18 cellular contexts compared by ENCODE assay signal in the genomic region with DNA sequence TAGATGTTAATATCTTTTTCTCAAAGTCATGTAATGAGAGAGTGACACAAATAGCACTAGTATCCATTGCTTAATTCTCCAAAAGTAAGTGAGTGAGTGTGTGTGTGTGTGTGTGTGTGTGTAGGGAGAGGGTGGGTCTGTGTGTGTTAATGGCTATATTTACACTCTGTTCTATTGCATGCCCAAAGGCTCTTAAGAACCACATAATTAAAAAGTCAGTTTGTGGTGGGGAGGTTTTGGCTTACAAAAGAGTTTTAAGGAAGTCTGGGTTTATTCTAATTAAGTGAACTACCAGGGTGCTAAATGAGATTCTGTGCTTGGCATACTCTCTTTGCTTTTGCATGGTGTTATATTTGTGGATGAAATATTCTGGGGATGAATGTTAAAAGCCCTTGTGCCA.
DNase-seq lines count a peak whose midpoint lies in the region; TF ChIP-seq lines count a peak whose summit lies in the region.
"Had no signal": no experiment of that assay in that cellular context is flagged by ENCODE, and none has a peak within 500 bp of the region (broad histone marks: within the 10 kb centered on the region; RNA-seq: fewer than 3 reads in every experiment).

No MANE protein-coding gene starts in this region.

- peaks cover 7% of the 10 kb centered on the region for H3K36me3 Mint-ChIP-seq in mesothelial cell of epicardium
- H3K36me3 Mint-ChIP-seq: stimulated activated effector memory CD8-positive, alpha-beta T cell treated with anti-CD3 and anti-CD28 coated beads, Interleukin-12 subunit alpha, Interleukin-12 subunit beta, amount 100 ng/mL, for 72 hours had no signal

- H3K4me3 Mint-ChIP-seq in mesothelial cell of epicardium: no peak overlapping the region
- H3K4me3 Mint-ChIP-seq: activated CD4-positive, alpha-beta memory T cell treated with anti-CD3 and anti-CD28 coated beads, Interleukin-2, amount 10 ng/mL, durations not matched to agents 7 days and 5 days; stimulated activated effector memory CD8-positive, alpha-beta T cell treated with anti-CD3 and anti-CD28 coated beads, Interleukin-12 subunit alpha, Interleukin-12 subunit beta, amount 100 ng/mL, for 72 hours had no signal

- no peaks in the 10 kb centered on the region for H3K27me3 Mint-ChIP-seq in mesothelial cell of epicardium (ENCODE audit: low read depth)
- H3K27me3 Mint-ChIP-seq: activated CD4-positive, alpha-beta memory T cell treated with anti-CD3 and anti-CD28 coated beads, Interleukin-2, amount 10 ng/mL, durations not matched to agents 7 days and 5 days had no signal

- H3K27ac Mint-ChIP-seq in mesothelial cell of epicardium: no peak overlapping the region
- H3K27ac Mint-ChIP-seq: activated CD4-positive, alpha-beta memory T cell treated with anti-CD3 and anti-CD28 coated beads, Interleukin-2, amount 10 ng/mL, durations not matched to agents 7 days and 5 days; stimulated activated effector memory CD8-positive, alpha-beta T cell treated with anti-CD3 and anti-CD28 coated beads, Interleukin-12 subunit alpha, Interleukin-12 subunit beta, amount 100 ng/mL, for 72 hours had no signal

- DNase-seq in AML-193 (lab: John Stamatoyannopoulos, UW): peak; percentile 90 to 96
- DNase-seq in Kasumi-1 (lab: John Stamatoyannopoulos, UW): peak; percentile 73 to 79
- peak; percentile 73 for DNase-seq in NCI-H2107 (lab: John Stamatoyannopoulos, UW)
- DNase-seq in SIG-M5 (lab: John Stamatoyannopoulos, UW): peak; percentile 79
- DNase-seq in mesothelial cell of epicardium (ENCODE audit: low spot score in 2 of 2, unreplicated experiment in 2 of 2): no peak
- no peak for DNase-seq in NCI-H2171 (lab: John Stamatoyannopoulos, UW)
- no peak for DNase-seq in retina
- DNase-seq in HT-29 (ENCODE audit: low spot score): no peak
- DNase-seq: ACHN; activated CD4-positive, alpha-beta memory T cell treated with anti-CD3 and anti-CD28 coated beads, Interleukin-2, amount 10 ng/mL, durations not matched to agents 7 days and 5 days; activated gamma-delta T cell treated with Interleukin-2 at 50 U/mL for 16 hours; C1 segment of cervical spinal cord; effector memory CD4-positive, alpha-beta T cell; foreskin melanocyte; left ventricle myocardium superior; NCI-H226; SW 1271 had no signal

- H3K9me3 Mint-ChIP-seq in mesothelial cell of epicardium: peaks cover 13% of the 10 kb centered on the region

- peaks cover 4% of the 10 kb centered on the region for H3K4me1 Mint-ChIP-seq in mesothelial cell of epicardium
- H3K4me1 Mint-ChIP-seq: activated CD4-positive, alpha-beta memory T cell treated with anti-CD3 and anti-CD28 coated beads, Interleukin-2, amount 10 ng/mL, durations not matched to agents 7 days and 5 days; stimulated activated effector memory CD8-positive, alpha-beta T cell treated with anti-CD3 and anti-CD28 coated beads, Interleukin-12 subunit alpha, Interleukin-12 subunit beta, amount 100 ng/mL, for 72 hours had no signal

- TF ChIP-seq CTCF in mesothelial cell of epicardium (IDR thresholded peaks at IDR 0.05; ENCODE audit: unreplicated experiment): no peak

Comparison
In these comparisons a context has a peak if more than half of its experiments do, and no peak if none do; other contexts are left out.
1. DNase-seq: peak in AML-193 (2 of 2), Kasumi-1 (2 of 2), NCI-H2107 (single experiment) and SIG-M5 (single experiment); none in mesothelial cell of epicardium (0 of 2), NCI-H2171 (single experiment), retina (single experiment) and HT-29 (single experiment).